In the genomic region with DNA sequence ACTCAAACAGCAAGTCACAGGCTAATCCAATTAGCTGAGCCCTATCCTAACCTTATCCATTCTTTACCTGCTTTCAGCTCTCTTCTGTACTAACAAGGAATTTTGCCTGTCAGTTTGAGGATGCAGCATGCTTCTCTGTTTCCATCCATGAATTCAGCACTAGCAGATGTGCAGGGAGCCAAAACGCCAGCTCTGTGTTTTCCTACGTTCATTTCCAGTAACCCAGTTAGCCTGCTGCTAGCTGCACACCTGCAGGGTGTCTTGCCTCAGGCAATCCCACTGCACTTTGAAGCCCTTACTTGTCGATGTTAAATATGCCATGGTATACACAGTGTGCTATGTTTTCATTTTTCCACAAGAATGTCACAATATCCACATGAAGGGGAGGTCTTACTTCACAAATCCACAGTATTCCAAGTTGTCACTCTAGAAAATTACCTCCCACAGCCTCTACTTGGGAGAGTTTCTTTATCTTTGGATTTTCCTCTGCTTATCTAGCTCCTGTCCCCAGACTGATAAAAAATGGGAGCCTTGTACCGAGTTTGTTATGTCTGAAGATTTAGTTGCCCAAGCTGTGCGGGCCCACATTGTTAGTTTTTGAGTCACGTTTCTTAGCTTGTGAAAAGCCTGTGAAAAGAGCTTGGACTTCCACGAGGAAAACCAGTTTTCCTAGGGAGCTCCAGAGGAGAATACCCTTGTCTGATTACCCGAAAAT, we compare ENCODE assay signal across 26 cellular contexts.
DNase-seq lines count a peak whose midpoint lies in the region; ATAC-seq and TF ChIP-seq lines count a peak whose summit lies in the region.
"Had no signal": no experiment of that assay in that cellular context is flagged by ENCODE, and none has a peak within 500 bp of the region (broad histone marks: within the 10 kb centered on the region; RNA-seq: fewer than 3 reads in every experiment).

No MANE protein-coding gene starts in this region.

- DNase-seq in Daoy (ENCODE audit: low read depth) (peak; percentile 7), GM23338 (ENCODE audit: low spot score) (peak; percentile 7), WTC11 (ENCODE audit: low spot score) (no peak), hepatocyte (ENCODE audit: low spot score) (no peak), tibial nerve (ENCODE audit: low spot score in 2 of 2) (no peak), NCI-H526 (lab: John Stamatoyannopoulos, UW) (no peak), NCI-H526 treated with DMSO at 0.1 percent for 48 hours (lab: John Stamatoyannopoulos, UW) (no peak)
- DNase-seq in activated CD4-positive, alpha-beta T cell treated with anti-CD3 and anti-CD28 coated beads for 4 hours, result no peak
- DNase-seq: activated CD4-positive, alpha-beta T cell treated with anti-CD3 and anti-CD28 coated beads, Interleukin-2, amount 50 U/mL, for 4 hours; activated CD4-positive, CD25-positive, alpha-beta regulatory T cell; activated naive CD4-positive, alpha-beta T cell treated with anti-CD3 and anti-CD28 coated beads for 36 hours; DMS79; hypothalamus; immature natural killer cell; NCI-H1930; NCI-H446; nucleus accumbens; SIG-M5; stimulated activated naive CD4-positive, alpha-beta T cell; uterus had no signal

- H3K36me3 Mint-ChIP-seq in GM23338 (ENCODE audit: low read depth) (no peaks in the 10 kb centered on the region), WTC11 (no peaks in the 10 kb centered on the region)
- H3K36me3 Mint-ChIP-seq: immature natural killer cell had no signal

- H3F3A ChIP-seq in GM23338 (replicated peaks; ENCODE audit: low read depth), result no peaks in the 10 kb centered on the region

- H3K4me3 Mint-ChIP-seq in GM23338, result no peak overlapping the region
- H3K4me3 Mint-ChIP-seq in WTC11, result no peak overlapping the region
- H3K4me3 Mint-ChIP-seq: activated naive CD4-positive, alpha-beta T cell treated with anti-CD3 and anti-CD28 coated beads for 36 hours; immature natural killer cell had no signal

- peaks cover 4% of the 10 kb centered on the region; the same call in 1 of the 3 replicates for H3K4me1 Mint-ChIP-seq in GM23338
- peaks cover 3% of the 10 kb centered on the region; the same call in 1 of the 2 replicates for H3K4me1 Mint-ChIP-seq in WTC11
- H3K4me1 Mint-ChIP-seq: immature natural killer cell had no signal

- H3K4me3 ChIP-seq in GM23338, result no peak overlapping the region
- no peak overlapping the region for H3K4me3 ChIP-seq in hepatocyte
- H3K4me3 ChIP-seq in tibial nerve, result no peak overlapping the region
- H3K4me3 ChIP-seq: adrenal gland, BLaER1, esophagus muscularis mucosa, gastroesophageal sphincter, prostate gland, uterus had no signal

- H3K9me3 Mint-ChIP-seq in GM23338 (no peaks in the 10 kb centered on the region), WTC11 (0 out of 2 replicates have a peak, but pooled peaks cover 3% of the 10 kb centered on the region)
- H3K9me3 Mint-ChIP-seq: activated naive CD4-positive, alpha-beta T cell treated with anti-CD3 and anti-CD28 coated beads for 36 hours had no signal

- CTCF ChIA-PET in WTC11 (lab: Charles Lee), result no interaction called here

- TF ChIP-seq POLR2A in tibial nerve (IDR thresholded peaks at IDR 0.05), result no peak

- H3K4me1 ChIP-seq in GM23338 (ENCODE audit: insufficient read depth) (no peaks in the 10 kb centered on the region), hepatocyte (ENCODE audit: insufficient read depth) (peaks cover 7% of the 10 kb centered on the region), tibial nerve (no peaks in the 10 kb centered on the region)
- H3K4me1 ChIP-seq: adrenal gland, BLaER1, esophagus muscularis mucosa, gastroesophageal sphincter, prostate gland, uterus had no signal

- H2AFZ ChIP-seq in GM23338 (no peak overlapping the region), hepatocyte (no peak overlapping the region)

- H3K36me3 ChIP-seq in GM23338 (ENCODE audit: insufficient read depth), result no peaks in the 10 kb centered on the region
- no peaks in the 10 kb centered on the region for H3K36me3 ChIP-seq in hepatocyte (replicated peaks; ENCODE audit: insufficient read depth, low read depth)
- H3K36me3 ChIP-seq in tibial nerve, result no peaks in the 10 kb centered on the region
- H3K36me3 ChIP-seq: adrenal gland, BLaER1, esophagus muscularis mucosa, gastroesophageal sphincter, prostate gland, uterus had no signal

- H3K4me2 ChIP-seq in GM23338 (no peak overlapping the region), hepatocyte (peak overlapping the region; percentile 34)
- H3K4me2 ChIP-seq: BLaER1 had no signal

- 32% methylated on average over 8 of the region's 8 CpGs for WGBS in hepatocyte (ENCODE audit: low lambda C conversion rate, missing lambda C conversion rate)
- 72 to 76% methylated on average over 8 of the region's 8 CpGs for WGBS in tibial nerve, 2 donors

- H4K20me1 ChIP-seq in GM23338 (replicated peaks; ENCODE audit: insufficient read depth) (no peaks in the 10 kb centered on the region), hepatocyte (ENCODE audit: insufficient read depth, poor library complexity, severe bottlenecking) (no peaks in the 10 kb centered on the region)
- H4K20me1 ChIP-seq: BLaER1 had no signal

- H3K9me2 ChIP-seq in GM23338 (ENCODE audit: insufficient read depth) (no peaks in the 10 kb centered on the region), hepatocyte (replicated peaks; ENCODE audit: insufficient read depth) (no peaks in the 10 kb centered on the region)

- H3K27ac Mint-ChIP-seq in GM23338 (no peak overlapping the region), WTC11 (no peak overlapping the region)
- H3K27ac Mint-ChIP-seq: activated naive CD4-positive, alpha-beta T cell treated with anti-CD3 and anti-CD28 coated beads for 36 hours; immature natural killer cell had no signal

- H3K27ac ChIP-seq in GM23338 (ENCODE audit: low read depth) (no peak overlapping the region), hepatocyte (no peak overlapping the region), tibial nerve (no peak overlapping the region)
- H3K27ac ChIP-seq: adrenal gland, BLaER1, esophagus muscularis mucosa, gastroesophageal sphincter, prostate gland, uterus had no signal

- no peaks in the 10 kb centered on the region for H3K27me3 ChIP-seq in GM23338 (ENCODE audit: insufficient read depth)
- H3K27me3 ChIP-seq in hepatocyte, result no peaks in the 10 kb centered on the region
- H3K27me3 ChIP-seq in tibial nerve, result no peaks in the 10 kb centered on the region
- H3K27me3 ChIP-seq: adrenal gland, BLaER1, uterus had no signal

- POLR2A ChIA-PET in WTC11 (lab: Charles Lee), result no interaction called here

- ATAC-seq in GM23338 (no peak; the same call in 2 of the 3 replicates), WTC11 (peak; percentile 28; the same call in 1 of the 2 replicates)
- ATAC-seq: gastroesophageal sphincter, Panc1 had no signal

- TF ChIP-seq CTCF in GM23338 (conservative IDR thresholded peaks at IDR 0.05; ENCODE audit: low read depth in 2 of 2) (no peak), WTC11 (IDR thresholded peaks at IDR 0.05) (no peak), hepatocyte (IDR thresholded peaks at IDR 0.05; ENCODE audit: poor library complexity) (no peak), tibial nerve (IDR thresholded peaks at IDR 0.05) (no peak)

- H3K79me2 ChIP-seq in GM23338 (replicated peaks; ENCODE audit: insufficient read depth), result no peaks in the 10 kb centered on the region
- H3K79me2 ChIP-seq in hepatocyte, result no peaks in the 10 kb centered on the region

- no peak for TF ChIP-seq EP300 in tibial nerve (IDR thresholded peaks at IDR 0.05)

- H3K9me3 ChIP-seq in hepatocyte (ENCODE audit: low read depth) (no peaks in the 10 kb centered on the region), tibial nerve (peaks cover 0 to under 1% (median 0%) of the 10 kb centered on the region in 4 donors)
- H3K9me3 ChIP-seq: adrenal gland, BLaER1, esophagus muscularis mucosa, gastroesophageal sphincter, prostate gland, uterus had no signal

- H3K27me3 Mint-ChIP-seq in GM23338 (ENCODE audit: insufficient read depth, low read depth, poor library complexity) (no peaks in the 10 kb centered on the region), WTC11 (ENCODE audit: low read depth) (no peaks in the 10 kb centered on the region)

TF ChIP-seq in GM23338, 12 proteins besides CTCF, POLR2A, EP300 and RAD21 (continues in another document):
- no peak for TF ChIP-seq NANOG (IDR thresholded peaks at IDR 0.05; ENCODE audit: borderline replicate concordance)
- TF ChIP-seq EZH2 (IDR thresholded peaks at IDR 0.05; ENCODE audit: low read depth, unreplicated experiment), result no peak
- no peak for TF ChIP-seq ZNF114 (CRISPR knock-in tag; IDR thresholded peaks at IDR 0.05)
- no peak for TF ChIP-seq ZNF331 (CRISPR knock-in tag; IDR thresholded peaks at IDR 0.05; ENCODE audit: low read depth)

TF ChIP-seq in WTC11, 78 proteins besides CTCF, POLR2A, EP300 and RAD21 (continues in another document):
- no peak for TF ChIP-seq PREB (CRISPR knock-in tag; IDR thresholded peaks at IDR 0.05; ENCODE audit: borderline replicate concordance)
- TF ChIP-seq NR2C2 (CRISPR knock-in tag; IDR thresholded peaks at IDR 0.05), result no peak

Comparison
In these comparisons a context has a peak if more than half of its experiments do, and no peak if none do; other contexts are left out.
1. DNase-seq: peak in Daoy (single experiment) and GM23338 (single experiment); none in WTC11 (single experiment), hepatocyte (single experiment), tibial nerve (0 of 2), NCI-H526 (0 of 2), activated CD4-positive, alpha-beta T cell treated with anti-CD3 and anti-CD28 coated beads for 4 hours (0 of 2) and NCI-H526 treated with DMSO at 0.1 percent for 48 hours (single experiment).